ENCODE assay signal across 26 cellular contexts in genomic region chr2:16643099-16643498, GRCh38. TPM values are rescaled to one million over a fixed set of nuclear protein-coding genes. Genes with fewer than 3 reads are reported as not detected.
DNase-seq lines count a peak whose midpoint lies in the region; ATAC-seq, FAIRE-seq and TF ChIP-seq lines count a peak whose summit lies in the region.
"Had no signal": no experiment of that assay in that cellular context is flagged by ENCODE, and none has a peak within 500 bp of the region (broad histone marks: within the 10 kb centered on the region; RNA-seq: fewer than 3 reads in every experiment).

No MANE protein-coding gene starts in this region.

- DNase-seq in COLO829 (ENCODE audit: low spot score) (peak; percentile 30), astrocyte (ENCODE audit: low read depth) (no peak), foreskin melanocyte (peak; percentile 32), renal cortical epithelial cell (ENCODE audit: low read depth) (peak; percentile 82), NCI-H2171 (lab: John Stamatoyannopoulos, UW) (no peak), suprapubic skin (ENCODE audit: low spot score in 2 of 2) (no peak)
- DNase-seq: Calu3; CD4-positive, alpha-beta memory T cell; DMS153; KG1; NCI-H1105 treated with DMSO at 0.1 percent for 48 hours; NCI-H1694; NCI-H2081; NCI-H2171 treated with DMSO at 0.1 percent for 48 hours; NCI-H446; NCI-H526; OCI-M1 had no signal

- H3K4me1 ChIP-seq in astrocyte (ENCODE audit: insufficient read depth, low read length): peaks cover 9% of the 10 kb centered on the region
- peaks cover 20% of the 10 kb centered on the region for H3K4me1 ChIP-seq in suprapubic skin
- H3K4me1 ChIP-seq: SJSA1 had no signal

- H3K4me3 ChIP-seq in astrocyte (ENCODE audit: insufficient read depth, low read depth, low read length): no peak overlapping the region
- H3K4me3 ChIP-seq in suprapubic skin: no peak overlapping the region
- H3K4me3 ChIP-seq: BLaER1, SJSA1 had no signal

- 26% methylated on average over 2 of the region's 2 CpGs for WGBS in suprapubic skin

- TF ChIP-seq EP300 in suprapubic skin (IDR thresholded peaks at IDR 0.05): no peak

- H2AFZ ChIP-seq in astrocyte (ENCODE audit: low read depth, low read length): no peak overlapping the region

- ATAC-seq in HG02840 (IDR thresholded peaks at IDR 0.05; ENCODE audit: low FRiP score, unreplicated experiment) (no peak), HG02759 (IDR thresholded peaks at IDR 0.05; ENCODE audit: unreplicated experiment) (no peak)
- ATAC-seq: Right ventricle myocardium inferior had no signal

- no peaks in the 10 kb centered on the region for H3K79me2 ChIP-seq in astrocyte (ENCODE audit: insufficient read depth, low read length)

- no peaks in the 10 kb centered on the region for H4K20me1 ChIP-seq in astrocyte (ENCODE audit: insufficient read depth, low read length)

- TF ChIP-seq CTCF in astrocyte (IDR thresholded peaks at IDR 0.05; ENCODE audit: insufficient read depth, low read depth, low read length) (no peak), suprapubic skin (IDR thresholded peaks at IDR 0.05) (no peak)

- H3K27me3 Mint-ChIP-seq in astrocyte (ENCODE audit: low read depth, unreplicated experiment): no peaks in the 10 kb centered on the region

- peaks cover 34% of the 10 kb centered on the region for H3K4me1 Mint-ChIP-seq in astrocyte (ENCODE audit: low read depth, unreplicated experiment)

- H3K4me3 Mint-ChIP-seq in astrocyte (ENCODE audit: unreplicated experiment): no peak overlapping the region
- H3K4me3 Mint-ChIP-seq: CD4-positive, alpha-beta memory T cell had no signal

- H3K9me3 ChIP-seq in astrocyte (ENCODE audit: insufficient read depth, low read depth, low read length) (no peaks in the 10 kb centered on the region), suprapubic skin (no peaks in the 10 kb centered on the region)
- H3K9me3 ChIP-seq: BLaER1, SJSA1 had no signal

- H3K27ac ChIP-seq in astrocyte (ENCODE audit: low read depth, low read length) (no peak overlapping the region), suprapubic skin (no peak overlapping the region)
- H3K27ac ChIP-seq: BLaER1, HL-60, SJSA1 had no signal

- H3K36me3 Mint-ChIP-seq in astrocyte (ENCODE audit: low read depth, unreplicated experiment): no peaks in the 10 kb centered on the region
- H3K36me3 Mint-ChIP-seq: CD4-positive, alpha-beta memory T cell had no signal

- no peak for TF ChIP-seq POLR2A in suprapubic skin (IDR thresholded peaks at IDR 0.05)

- H3K36me3 ChIP-seq in astrocyte (ENCODE audit: insufficient read depth, low read length) (no peaks in the 10 kb centered on the region), suprapubic skin (no peaks in the 10 kb centered on the region)
- H3K36me3 ChIP-seq: SJSA1 had no signal

- H3K27me3 ChIP-seq in astrocyte (ENCODE audit: insufficient read depth, low read length) (no peaks in the 10 kb centered on the region), suprapubic skin (no peaks in the 10 kb centered on the region)
- H3K27me3 ChIP-seq: BLaER1, SJSA1 had no signal

- H3K27ac Mint-ChIP-seq in astrocyte (ENCODE audit: unreplicated experiment): peak overlapping the region; percentile 55
- H3K27ac Mint-ChIP-seq: CD4-positive, alpha-beta memory T cell had no signal

- peaks cover 1% of the 10 kb centered on the region for H3K9me3 Mint-ChIP-seq in astrocyte (ENCODE audit: unreplicated experiment)
- H3K9me3 Mint-ChIP-seq: CD4-positive, alpha-beta memory T cell had no signal

- no peak for FAIRE-seq in astrocyte (lab: Jason Lieb, UNC)
- FAIRE-seq: GM12892, H54 had no signal

- no peak overlapping the region for H3K4me2 ChIP-seq in astrocyte (ENCODE audit: low read length)
- H3K4me2 ChIP-seq: BLaER1 had no signal

- no peak overlapping the region for H3K9ac ChIP-seq in astrocyte (ENCODE audit: low read length)
- H3K9ac ChIP-seq: BLaER1 had no signal

RNA-seq across cellular contexts. Expression of gene CYRIA, which starts 22.5 kb away (rescaled TPM):
- total RNA-seq in astrocyte: 4.9 and 6.0 TPM in 2 replicates
- 9.2 and 11.6 TPM in 2 replicates for total RNA-seq in renal cortical epithelial cell
- total RNA-seq in suprapubic skin: 1 to 10 TPM; 1.8 to 4.0 (median 3.7) TPM
- total RNA-seq: HT-29 had no signal

Comparison
In these comparisons a context has a peak if more than half of its experiments do, and no peak if none do; other contexts are left out.
1. DNase-seq: peak in COLO829 (single experiment), foreskin melanocyte (single experiment) and renal cortical epithelial cell (single experiment); none in astrocyte (single experiment), NCI-H2171 (single experiment) and suprapubic skin (0 of 2).